In genomic region chr5:43193171-43193951, GRCh38 we compare ENCODE assay signal across 7 cellular contexts. TPM values are rescaled to one million over a fixed set of nuclear protein-coding genes. Genes with fewer than 3 reads are reported as not detected.
DNase-seq lines count a peak whose midpoint lies in the region; ATAC-seq, FAIRE-seq and TF ChIP-seq lines count a peak whose summit lies in the region.

No MANE protein-coding gene starts in this region.

- no peaks in the 10 kb centered on the region for H3K9me3 ChIP-seq in neuron (ENCODE audit: low read length)

- no peak for TF ChIP-seq CTCF in foreskin fibroblast (IDR thresholded peaks at IDR 0.05; ENCODE audit: low read depth, low read length)

- no peaks in the 10 kb centered on the region for H3K9me3 Mint-ChIP-seq in activated T-helper 17 cell treated with anti-CD3 and anti-CD28 coated beads, Interleukin-2, amount 50 U/mL, for 72 hours

- H3K4me1 Mint-ChIP-seq in activated T-helper 17 cell treated with anti-CD3 and anti-CD28 coated beads, Interleukin-2, amount 50 U/mL, for 72 hours: peaks cover 5% of the 10 kb centered on the region

- H3K4me3 ChIP-seq in foreskin fibroblast (ENCODE audit: low read depth in 1 of 2, low read length in 2 of 2) (peak overlapping the region; percentile 55 to 71), neuron (ENCODE audit: low read length) (peak overlapping the region; percentile 55)

- peak; percentile 20 for DNase-seq in NCI-H460 (ENCODE audit: extremely low read depth, low read depth)
- peak; percentile 87 to 96 for DNase-seq in foreskin fibroblast
- peak; percentile 79 for DNase-seq in urothelium cell line (ENCODE audit: low spot score)

- H3K27me3 Mint-ChIP-seq in activated T-helper 17 cell treated with anti-CD3 and anti-CD28 coated beads, Interleukin-2, amount 50 U/mL, for 72 hours: peaks cover 6% of the 10 kb centered on the region

- peak; percentile 49 for ATAC-seq in GM18502 (IDR thresholded peaks at IDR 0.05; ENCODE audit: poor library complexity, unreplicated experiment)
- ATAC-seq in HG02852 (IDR thresholded peaks at IDR 0.05; ENCODE audit: unreplicated experiment): peak; percentile 38
- peak; percentile 83 for ATAC-seq in activated T-helper 17 cell treated with anti-CD3 and anti-CD28 coated beads, Interleukin-2, amount 50 U/mL, for 72 hours (replicated peaks)

- H3K27me3 ChIP-seq in neuron (ENCODE audit: insufficient read depth, low read length): no peaks in the 10 kb centered on the region

- FAIRE-seq in urothelium cell line (lab: Jason Lieb, UNC): no peak

- H3K4me3 Mint-ChIP-seq in activated T-helper 17 cell treated with anti-CD3 and anti-CD28 coated beads, Interleukin-2, amount 50 U/mL, for 72 hours: peak overlapping the region; percentile 93

- peaks cover 15% of the 10 kb centered on the region for H3K36me3 Mint-ChIP-seq in activated T-helper 17 cell treated with anti-CD3 and anti-CD28 coated beads, Interleukin-2, amount 50 U/mL, for 72 hours (ENCODE audit: low read depth)

- peaks cover 31% of the 10 kb centered on the region for H3K4me1 ChIP-seq in neuron (ENCODE audit: insufficient read depth, low read length)

- peak overlapping the region; percentile 92 for H3K27ac Mint-ChIP-seq in activated T-helper 17 cell treated with anti-CD3 and anti-CD28 coated beads, Interleukin-2, amount 50 U/mL, for 72 hours

- H2AFZ ChIP-seq in neuron (ENCODE audit: low read depth, low read length): peak overlapping the region; percentile 46

- H3K36me3 ChIP-seq in neuron (ENCODE audit: insufficient read depth, low read length): no peaks in the 10 kb centered on the region

RNA-seq across cellular contexts. Expression of gene NIM1K, which starts 1.3 kb away (rescaled TPM):
- total RNA-seq in NCI-H460 (2014; rRNA removed; shearing (Covaris generic)): 0.55 TPM in 1 of 2 replicates, not detected in the other
- polyA plus RNA-seq in NCI-H460 (2014; cell fraction: nucleus; rRNA removed): 0.08 TPM in 1 of 2 replicates, not detected in the other
- total RNA-seq in activated T-helper 17 cell treated with anti-CD3 and anti-CD28 coated beads, Interleukin-2, amount 50 U/mL, for 72 hours: 1 to 10 TPM; 1.7 to 4.3 TPM

Comparison
In these comparisons a context has a peak if more than half of its experiments do, and no peak if none do; other contexts are left out.
1. Peak in every context shown above with its lines: DNase-seq, ATAC-seq and H3K4me3 ChIP-seq.
2. DNase-seq: peak in every context shown above with its lines; median percentile 92 in foreskin fibroblast; 79 in urothelium cell line; 20 in NCI-H460.